8 cellular contexts compared by ENCODE assay signal in genomic region chr12:16347391-16348298, GRCh38. TPM values are rescaled to one million over a fixed set of nuclear protein-coding genes. Genes with fewer than 3 reads are reported as not detected.
DNase-seq lines count a peak whose midpoint lies in the region; ATAC-seq and TF ChIP-seq lines count a peak whose summit lies in the region.

TSS of gene MGST1 (plus strand) at chr12:16347645. CDS start at chr12:16354253, 6,608 bp downstream.

- ATAC-seq in GM19043 (IDR thresholded peaks at IDR 0.05; ENCODE audit: low read depth, unreplicated experiment) (peak; percentile 71), HG03439 (IDR thresholded peaks at IDR 0.05; ENCODE audit: unreplicated experiment) (no peak)
- ATAC-seq in naive thymus-derived CD4-positive, alpha-beta T cell = peak; percentile 64

- H3K4me3 Mint-ChIP-seq in naive thymus-derived CD4-positive, alpha-beta T cell = peak within 1 kb of the TSS in 2 of 10 donors; percentile 28 to 40

- H3K4me1 Mint-ChIP-seq in naive thymus-derived CD4-positive, alpha-beta T cell = no peaks in the 10 kb centered on the region

- H3K27me3 Mint-ChIP-seq in naive thymus-derived CD4-positive, alpha-beta T cell = peaks cover 11 to 35% (median 17%) of the 10 kb centered on the region in 5 donors

- intact Hi-C loops in naive thymus-derived CD4-positive, alpha-beta T cell (cut with micrococcal nuclease) = no loop called here

- TF ChIP-seq CTCF in 22Rv1 (IDR thresholded peaks at IDR 0.05) (no peak), fibroblast of the aortic adventitia (IDR thresholded peaks at IDR 0.05; ENCODE audit: insufficient read depth, low read length) (no peak)

- H3K36me3 Mint-ChIP-seq in naive thymus-derived CD4-positive, alpha-beta T cell = peaks cover 0 to 5% (median 0%) of the 10 kb centered on the region in 5 donors

- H3K27ac ChIP-seq in 22Rv1 (peak within 1 kb of the TSS; percentile 64), SJCRH30 (peak within 1 kb of the TSS; percentile 77)
- H3K27ac ChIP-seq in naive thymus-derived CD4-positive, alpha-beta T cell (ENCODE audit: low read depth, low read length) = no peak within 1 kb of the TSS

- DNase-seq in HT1080 (ENCODE audit: low read depth) = peak; percentile 72
- DNase-seq in SJCRH30 = peak; percentile 67 to 73
- DNase-seq in fibroblast of the aortic adventitia (ENCODE audit: low read depth) = peak; percentile 69
- DNase-seq in naive thymus-derived CD4-positive, alpha-beta T cell = no peak
- DNase-seq in central memory CD4-positive, alpha-beta T cell = no peak

- H3K4me3 ChIP-seq in SJCRH30 (peak within 1 kb of the TSS; percentile 62), fibroblast of the aortic adventitia (ENCODE audit: low read depth, low read length) (peak within 1 kb of the TSS; percentile 80)
- H3K4me3 ChIP-seq in naive thymus-derived CD4-positive, alpha-beta T cell (ENCODE audit: low read length) = no peak within 1 kb of the TSS

- no peaks in the 10 kb centered on the region for H3K27me3 ChIP-seq in SJCRH30
- H3K27me3 ChIP-seq in naive thymus-derived CD4-positive, alpha-beta T cell (ENCODE audit: control insufficient read depth in 2 of 2, insufficient read depth in 2 of 2, low read length in 2 of 2) = peaks cover 0 to 3% of the 10 kb centered on the region in 2 donors

- no peaks in the 10 kb centered on the region for H3K9me3 ChIP-seq in SJCRH30 (replicated peaks)
- H3K9me3 ChIP-seq in naive thymus-derived CD4-positive, alpha-beta T cell (ENCODE audit: control insufficient read depth in 2 of 3, low read length in 3 of 3) = no peaks in the 10 kb centered on the region

- peaks cover 10% of the 10 kb centered on the region; the same call in 1 of the 2 replicates for H3K4me1 ChIP-seq in SJCRH30
- no peaks in the 10 kb centered on the region for H3K4me1 ChIP-seq in naive thymus-derived CD4-positive, alpha-beta T cell (ENCODE audit: control insufficient read depth in 2 of 2, insufficient read depth in 2 of 2, low read length in 2 of 2)

- POLR2A ChIA-PET in naive thymus-derived CD4-positive, alpha-beta T cell (lab: Charles Lee) = no interaction called here

- H3K36me3 ChIP-seq in SJCRH30 = no peaks in the 10 kb centered on the region
- H3K36me3 ChIP-seq in naive thymus-derived CD4-positive, alpha-beta T cell (ENCODE audit: control insufficient read depth in 2 of 3, insufficient read depth in 3 of 3, low read length in 3 of 3) = no peaks in the 10 kb centered on the region

- no peak within 1 kb of the TSS for H3K27ac Mint-ChIP-seq in naive thymus-derived CD4-positive, alpha-beta T cell

- peaks cover 0 to 13% (median 3%) of the 10 kb centered on the region in 11 donors for H3K9me3 Mint-ChIP-seq in naive thymus-derived CD4-positive, alpha-beta T cell

- CTCF ChIA-PET in naive thymus-derived CD4-positive, alpha-beta T cell (lab: Charles Lee) = no interaction called here

RNA-seq across cellular contexts. Expression of gene MGST1, which starts in this region (rescaled TPM):
- 25.5 and 32.6 TPM in 2 replicates for total RNA-seq in HT1080 (2014; rRNA removed; shearing (Covaris generic))
- polyA plus RNA-seq in HT1080 (2015; cell fraction: cytosol; rRNA removed) = 111 and 115 TPM in 2 replicates
- polyA plus RNA-seq in HT1080 (2015; cell fraction: nucleus; rRNA removed) = 70.2 and 76.0 TPM in 2 replicates
- 37.7 and 42.2 TPM in 2 replicates for total RNA-seq in SJCRH30 (2014; rRNA removed; shearing (Covaris generic))
- 203 and 229 TPM in 2 replicates for total RNA-seq in fibroblast of the aortic adventitia (ENCODE audit: low replicate concordance)
- total RNA-seq in naive thymus-derived CD4-positive, alpha-beta T cell = 10 to 100 TPM in 1 of 5 experiments, 1 to 10 TPM in 2, not detected in 2; 1.4 to 16.5 (median 1.4) TPM
- polyA plus RNA-seq in naive thymus-derived CD4-positive, alpha-beta T cell = not detected

Comparison
In these comparisons a context has a peak if more than half of its experiments do, and no peak if none do; other contexts are left out.
1. DNase-seq: peak in HT1080 (single experiment), SJCRH30 (2 of 2) and fibroblast of the aortic adventitia (single experiment); none in naive thymus-derived CD4-positive, alpha-beta T cell (0 of 9) and central memory CD4-positive, alpha-beta T cell (single experiment).